In the genomic region with DNA sequence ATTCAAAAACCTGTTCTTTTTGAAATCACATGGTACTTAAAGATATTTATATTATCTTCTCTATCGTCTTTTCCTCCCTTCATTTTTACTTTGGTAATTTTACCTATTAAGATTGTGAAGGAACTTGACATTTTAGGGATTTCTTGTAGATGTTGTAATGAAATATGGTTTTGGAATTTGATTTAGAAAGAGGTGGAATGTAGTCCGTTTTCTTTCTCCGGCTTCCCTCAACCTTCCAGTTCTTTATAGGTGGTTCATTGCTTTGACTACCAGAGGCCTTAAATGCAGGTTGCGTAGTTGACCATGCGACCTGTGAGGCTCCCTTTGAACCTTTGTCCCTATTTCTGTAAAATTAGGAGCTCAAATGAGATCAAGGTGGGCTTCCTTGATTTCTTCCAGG, we compare ENCODE assay signal across 1 cellular context.
TF ChIP-seq lines count a peak whose summit lies in the region.

No MANE protein-coding gene starts in this region.

TF ChIP-seq in H1, 55 proteins besides CTCF, POLR2A, EP300 and RAD21:
- TF ChIP-seq SIRT6 (IDR thresholded peaks at IDR 0.05; ENCODE audit: low read length): no peak
- no peak for TF ChIP-seq CEBPB (IDR thresholded peaks at IDR 0.05; ENCODE audit: low read depth, low read length)
- no peak for TF ChIP-seq TAF1 (IDR thresholded peaks at IDR 0.05; ENCODE audit: low read depth, low read length)
- no peak for TF ChIP-seq TBP (IDR thresholded peaks at IDR 0.05; ENCODE audit: low read depth, low read length)
- no peak for TF ChIP-seq KDM4A (IDR thresholded peaks at IDR 0.05; ENCODE audit: low read depth, low read length, severe bottlenecking)
- TF ChIP-seq, protein P1, sequence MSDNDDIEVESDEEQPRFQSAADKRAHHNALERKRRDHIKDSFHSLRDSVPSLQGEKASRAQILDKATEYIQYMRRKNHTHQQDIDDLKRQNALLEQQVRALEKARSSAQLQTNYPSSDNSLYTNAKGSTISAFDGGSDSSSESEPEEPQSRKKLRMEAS (IDR thresholded peaks at IDR 0.05): no peak
- no peak for TF ChIP-seq NANOG (IDR thresholded peaks at IDR 0.05; ENCODE audit: insufficient read depth, low read depth, low read length, poor library complexity, severe bottlenecking)
- no peak for TF ChIP-seq CREB1 (IDR thresholded peaks at IDR 0.05)
TF ChIP-seq in H1: peak in this region for 0.
